In the genomic region with DNA sequence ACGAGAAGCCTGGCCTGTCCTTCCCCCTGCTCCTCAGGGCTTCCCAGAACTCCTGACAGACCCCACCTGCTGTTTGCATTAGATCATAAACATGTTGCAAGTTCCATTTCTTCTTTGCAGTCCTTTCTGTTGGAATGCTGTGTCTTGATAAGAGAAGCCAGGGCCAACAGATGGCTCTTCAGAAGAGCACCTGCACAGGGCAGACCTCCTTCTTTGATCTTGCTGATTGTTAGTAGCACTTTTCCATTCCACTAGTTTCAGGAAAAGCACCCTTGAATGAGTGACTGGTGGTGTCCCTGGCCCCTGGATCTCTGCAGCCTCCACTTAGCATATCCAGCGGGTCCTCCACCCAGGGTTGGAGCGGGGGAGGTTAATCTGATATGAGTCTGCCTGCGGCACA, we compare ENCODE assay signal across 11 cellular contexts.
"Had no signal": no experiment of that assay in that cellular context is flagged by ENCODE, and none has a peak within 500 bp of the region (broad histone marks: within the 10 kb centered on the region; RNA-seq: fewer than 3 reads in every experiment).

No MANE protein-coding gene starts in this region.

- H3K4me3 ChIP-seq: GM23248, HAP-1, K562 had no signal

- H3K4me3 Mint-ChIP-seq: HFFc6 had no signal

- DNase-seq: GM23248, GOT3, H7, HFFc6, IMR-90, KG1 had no signal

- H3K36me3 ChIP-seq: HAP-1 had no signal

- H3K9ac ChIP-seq: GM23248 had no signal

- H3K27ac Mint-ChIP-seq: HFFc6 had no signal

- H3K4me1 ChIP-seq: HAP-1 had no signal

- H3K27ac ChIP-seq: GM23248, HL-60 had no signal

- ATAC-seq: HCT116, HepG2, K562 had no signal

- H3K9me3 ChIP-seq: HAP-1 had no signal

- H2AFZ ChIP-seq: GM23248 had no signal
